Comparison of ENCODE assay signal across 29 cellular contexts in the genomic region with DNA sequence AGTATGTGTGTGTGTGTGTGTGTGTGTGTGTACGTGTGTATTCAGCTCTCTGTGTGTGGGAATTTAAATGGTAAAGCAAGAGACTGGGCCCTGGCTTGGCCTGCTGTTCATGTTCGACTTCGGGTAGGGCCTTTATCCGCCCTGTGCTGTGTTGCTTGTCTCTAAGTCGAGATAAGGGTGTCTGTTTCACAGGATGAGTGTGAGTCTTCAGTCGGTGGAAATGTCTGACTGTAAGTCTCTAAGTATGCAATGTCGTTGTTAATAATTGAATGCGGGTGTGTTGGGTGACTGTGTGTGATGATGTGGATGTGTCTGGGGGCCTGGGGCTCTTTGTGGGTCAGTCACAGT. TPM values are rescaled to one million over a fixed set of nuclear protein-coding genes. Genes with fewer than 3 reads are reported as not detected.
DNase-seq lines count a peak whose midpoint lies in the region; ATAC-seq and TF ChIP-seq lines count a peak whose summit lies in the region.
"Had no signal": no experiment of that assay in that cellular context is flagged by ENCODE, and none has a peak within 500 bp of the region (broad histone marks: within the 10 kb centered on the region; RNA-seq: fewer than 3 reads in every experiment).

No MANE protein-coding gene starts in this region.

- dilution Hi-C loops in mammary epithelial cell (cut with HindIII; ENCODE audit: low sequenced_read_pairs): no loop called here

- no peaks in the 10 kb centered on the region for H3K79me2 ChIP-seq in mammary epithelial cell (ENCODE audit: insufficient read depth, low read length)

- H3K4me1 ChIP-seq in HUES48 (ENCODE audit: control insufficient read depth, insufficient read depth, low read length): 0 out of 2 replicates have a peak, but pooled peaks cover 6% of the 10 kb centered on the region
- H3K4me1 ChIP-seq in mammary epithelial cell (ENCODE audit: insufficient read depth, low read length): no peaks in the 10 kb centered on the region
- H3K4me1 ChIP-seq: breast epithelium, Caco-2, colonic mucosa, left lung, stomach, tibial nerve had no signal

- H3K36me3 Mint-ChIP-seq in WTC11: no peaks in the 10 kb centered on the region
- H3K36me3 Mint-ChIP-seq: activated CD4-positive, alpha-beta memory T cell treated with anti-CD3 and anti-CD28 coated beads for 36 hours; activated naive CD4-positive, alpha-beta T cell treated with anti-CD3 and anti-CD28 coated beads, Interleukin-2, amount 50 U/mL, for 24 hours; immature natural killer cell; mesothelial cell of epicardium; naive thymus-derived CD4-positive, alpha-beta T cell; T-cell had no signal

- H3K4me1 Mint-ChIP-seq in WTC11: no peaks in the 10 kb centered on the region
- H3K4me1 Mint-ChIP-seq: activated naive CD4-positive, alpha-beta T cell treated with anti-CD3 and anti-CD28 coated beads, Interleukin-2, amount 50 U/mL, for 24 hours; activated T-helper 17 cell treated with anti-CD3 and anti-CD28 coated beads, Interleukin-2, amount 50 U/mL, for 72 hours; immature natural killer cell; mesothelial cell of epicardium; naive thymus-derived CD4-positive, alpha-beta T cell; T-cell had no signal

- no peak overlapping the region for H2AFZ ChIP-seq in mammary epithelial cell (ENCODE audit: low read depth, low read length)

- 77% methylated on average over 8 of the region's 8 CpGs for WGBS in mammary epithelial cell (ENCODE audit: low coverage, missing lambda C conversion rate)

- H3K9ac ChIP-seq in HUES48 (ENCODE audit: low read depth, low read length) (no peak overlapping the region), mammary epithelial cell (ENCODE audit: insufficient read depth, low read length) (no peak overlapping the region)

- intact Hi-C loops in mammary epithelial cell (cut with micrococcal nuclease): no loop called here

- H3K27ac ChIP-seq in HUES48 (ENCODE audit: low read depth, low read length) (no peak overlapping the region), WERI-Rb-1 (no peak overlapping the region), mammary epithelial cell (ENCODE audit: insufficient read depth, low read depth, low read length) (no peak overlapping the region)
- H3K27ac ChIP-seq: breast epithelium, colonic mucosa, left lung, stomach, tibial nerve had no signal

- no TSS peak for BruUV-seq in mammary epithelial cell (replicated peaks; lab: Mats Ljungman, UMichigan)

- H3K27me3 ChIP-seq in HUES48 (ENCODE audit: control insufficient read depth, insufficient read depth, low read length): peaks cover 27% of the 10 kb centered on the region
- H3K27me3 ChIP-seq in WERI-Rb-1 (ENCODE audit: insufficient read depth, low read depth, severe bottlenecking): peaks cover 18% of the 10 kb centered on the region
- H3K27me3 ChIP-seq in mammary epithelial cell (ENCODE audit: insufficient read depth, low read length): no peaks in the 10 kb centered on the region

- no peaks in the 10 kb centered on the region for H4K20me1 ChIP-seq in mammary epithelial cell (ENCODE audit: insufficient read depth, low read length)

- H3K9me3 ChIP-seq in HUES48 (ENCODE audit: control insufficient read depth, insufficient read depth, low read length) (no peaks in the 10 kb centered on the region), WERI-Rb-1 (ENCODE audit: severe bottlenecking) (peaks cover 3% of the 10 kb centered on the region), iPS-18c (ENCODE audit: control insufficient read depth, insufficient read depth, low read length) (peaks cover 2% of the 10 kb centered on the region), mammary epithelial cell (replicated peaks; ENCODE audit: insufficient read depth, low read length) (no peaks in the 10 kb centered on the region)
- H3K9me3 ChIP-seq: breast epithelium, Caco-2, colonic mucosa, left lung, stomach, tibial nerve had no signal

- CTCF ChIA-PET in mammary epithelial cell (lab: Charles Lee; ENCODE audit: low non-redundant PET): no interaction called here
- CTCF ChIA-PET in WTC11 (lab: Charles Lee): interaction anchor here (0.8 to 4.5 kb wide), 44 partner anchors 8 to 418 kb away, joined by 3 to 85 read pairs (median 6); a partner anchor contains a TSS

- H3K9me3 Mint-ChIP-seq in WTC11: no peaks in the 10 kb centered on the region
- H3K9me3 Mint-ChIP-seq: activated CD4-positive, alpha-beta memory T cell treated with anti-CD3 and anti-CD28 coated beads for 36 hours; activated naive CD4-positive, alpha-beta T cell treated with anti-CD3 and anti-CD28 coated beads, Interleukin-2, amount 50 U/mL, for 24 hours; activated T-helper 17 cell treated with anti-CD3 and anti-CD28 coated beads, Interleukin-2, amount 50 U/mL, for 72 hours; immature natural killer cell; mesothelial cell of epicardium; T-cell had no signal

- in situ Hi-C loops in mammary epithelial cell (cut with MboI; ENCODE audit: low sequenced_read_pairs in 2 of 2): no loop called here

- ATAC-seq in WTC11: no peak
- ATAC-seq: activated T-helper 17 cell treated with anti-CD3 and anti-CD28 coated beads, Interleukin-2, amount 50 U/mL, for 72 hours; left lung; naive thymus-derived CD4-positive, alpha-beta T cell had no signal

- H3K4me3 ChIP-seq in HUES48 (ENCODE audit: low read depth, low read length) (peak overlapping the region; percentile 75), WERI-Rb-1 (ENCODE audit: low read depth, low read length) (peak overlapping the region; percentile 46), iPS-18c (ENCODE audit: insufficient read depth, low read depth, low read length) (peak overlapping the region; percentile 72), mammary epithelial cell (replicated peaks in 1 of 3; ENCODE audit: insufficient read depth in 1 of 3, low read depth in 2 of 3, low read length in 3 of 3) (no peak overlapping the region)
- H3K4me3 ChIP-seq: left lung, stomach, tibial nerve had no signal

- DNase-seq in WERI-Rb-1: no peak
- peak; percentile 15 for DNase-seq in renal cortical epithelial cell (ENCODE audit: low read depth)
- no peak for DNase-seq in mammary epithelial cell
- DNase-seq in WTC11 (ENCODE audit: low spot score): no peak
- no peak for DNase-seq in NCI-H2107 (lab: John Stamatoyannopoulos, UW)
- DNase-seq: activated CD4-positive, alpha-beta memory T cell treated with anti-CD3 and anti-CD28 coated beads for 36 hours; C1 segment of cervical spinal cord; Caco-2; colonic mucosa; DMS79 treated with DMSO at 0.1 percent for 48 hours; effector memory CD4-positive, alpha-beta T cell; foreskin fibroblast; immature natural killer cell; left lung; naive thymus-derived CD4-positive, alpha-beta T cell; NCI-H1048; NCI-H1694; NK-92 treated with Interleukin-12 subunit alpha and Interleukin-12 subunit beta, amount 100 ng/mL, for 24 hours; small intestine; stimulated activated CD4-positive, alpha-beta T cell treated with anti-CD3 and anti-CD28 coated beads, Interleukin-1b, Interleukin-23, amount 100 ng/mL, for 48 hours; stomach; T-cell had no signal

- no peak overlapping the region for H3K4me2 ChIP-seq in mammary epithelial cell (ENCODE audit: insufficient read depth, low read depth, low read length)

- TF ChIP-seq CTCF in WERI-Rb-1 (IDR thresholded peaks at IDR 0.05; ENCODE audit: low read depth, low read length) (no peak), mammary epithelial cell (conservative IDR thresholded peaks at IDR 0.05 in 1 of 2, IDR thresholded peaks at IDR 0.05 in 1 of 2; ENCODE audit: extremely low read depth in 1 of 2, insufficient read depth in 1 of 2, low read depth in 1 of 2, low read length in 2 of 2) (no peak), WTC11 (IDR thresholded peaks at IDR 0.05) (no peak)

- no peak overlapping the region for H3K4me3 Mint-ChIP-seq in WTC11
- H3K4me3 Mint-ChIP-seq: activated CD4-positive, alpha-beta memory T cell treated with anti-CD3 and anti-CD28 coated beads for 36 hours; activated naive CD4-positive, alpha-beta T cell treated with anti-CD3 and anti-CD28 coated beads, Interleukin-2, amount 50 U/mL, for 24 hours; activated T-helper 17 cell treated with anti-CD3 and anti-CD28 coated beads, Interleukin-2, amount 50 U/mL, for 72 hours; immature natural killer cell; mesothelial cell of epicardium; naive thymus-derived CD4-positive, alpha-beta T cell; T-cell had no signal

- H3K36me3 ChIP-seq in HUES48 (ENCODE audit: control insufficient read depth, insufficient read depth, low read length) (no peaks in the 10 kb centered on the region), WERI-Rb-1 (no peaks in the 10 kb centered on the region), mammary epithelial cell (ENCODE audit: insufficient read depth, low read length) (no peaks in the 10 kb centered on the region)
- H3K36me3 ChIP-seq: breast epithelium, colonic mucosa, left lung, stomach, tibial nerve had no signal

- H3K27me3 Mint-ChIP-seq in WTC11 (ENCODE audit: low read depth): peaks cover 28% of the 10 kb centered on the region

- H3K27ac Mint-ChIP-seq in WTC11: no peak overlapping the region
- H3K27ac Mint-ChIP-seq: activated CD4-positive, alpha-beta memory T cell treated with anti-CD3 and anti-CD28 coated beads for 36 hours; activated naive CD4-positive, alpha-beta T cell treated with anti-CD3 and anti-CD28 coated beads, Interleukin-2, amount 50 U/mL, for 24 hours; activated T-helper 17 cell treated with anti-CD3 and anti-CD28 coated beads, Interleukin-2, amount 50 U/mL, for 72 hours; immature natural killer cell; mesothelial cell of epicardium; naive thymus-derived CD4-positive, alpha-beta T cell; T-cell had no signal

- POLR2A ChIA-PET in WTC11 (lab: Charles Lee): interaction anchor here (0.5 to 1.3 kb wide), 4 partner anchors 35 to 308 kb away, joined by 3 to 7 read pairs (median 4); a partner anchor contains a TSS

TF ChIP-seq in WTC11, 78 proteins besides CTCF, POLR2A, EP300 and RAD21:
- TF ChIP-seq OVOL2 (CRISPR knock-in tag; IDR thresholded peaks at IDR 0.05; ENCODE audit: borderline replicate concordance): no peak
- TF ChIP-seq FOXJ3 (CRISPR knock-in tag; IDR thresholded peaks at IDR 0.05; ENCODE audit: borderline replicate concordance): no peak
- TF ChIP-seq CREM (CRISPR knock-in tag; IDR thresholded peaks at IDR 0.05): no peak
- TF ChIP-seq TEAD4 (CRISPR knock-in tag; IDR thresholded peaks at IDR 0.05): no peak

RNA-seq across cellular contexts. Expression of a gene that starts 34.7 kb away (rescaled TPM):
- total RNA-seq in renal cortical epithelial cell: 6.4 and 20.6 TPM in 2 replicates
- total RNA-seq in mammary epithelial cell: 10 to 100 TPM; 10.3 to 45.0 TPM
- 6.4 TPM for polyA plus RNA-seq in mammary epithelial cell
- 22.3 TPM for polyA minus RNA-seq in mammary epithelial cell
- 49.9 to 58.3 TPM (median 53.9 TPM) in 3 replicates for total RNA-seq in WTC11 (2021)

RNA-seq across cellular contexts. Expression of a gene that starts 40.8 kb away (rescaled TPM):
- 99.1 and 131 TPM in 2 replicates for total RNA-seq in renal cortical epithelial cell
- 100 to 1,000 TPM in 1 of 2 donors, 10 to 100 TPM in 1; 82.7 to 167 TPM for total RNA-seq in mammary epithelial cell
- polyA plus RNA-seq in mammary epithelial cell: 272 TPM
- 120 TPM for polyA minus RNA-seq in mammary epithelial cell
- 206 to 221 TPM (median 210 TPM) in 3 replicates for total RNA-seq in WTC11 (2021)

RNA-seq across cellular contexts. Expression of a gene that starts 50.8 kb away (rescaled TPM):
- total RNA-seq in renal cortical epithelial cell (0.17 and 3.5 TPM in 2 replicates), mammary epithelial cell (1 to 10 TPM; 4.7 to 5.4 TPM), WTC11 (2021) (6.4 to 7.9 TPM (median 6.7 TPM) in 3 replicates)
- polyA plus RNA-seq in mammary epithelial cell: 2.0 TPM
- polyA minus RNA-seq in mammary epithelial cell: 1.1 TPM

Comparison
In these comparisons a context has a peak if more than half of its experiments do, and no peak if none do; other contexts are left out.
1. H3K4me3 ChIP-seq: peak in HUES48 (single experiment), WERI-Rb-1 (single experiment) and iPS-18c (single experiment); none in mammary epithelial cell (0 of 3).